In genomic region chr1:182134257-182134656, GRCh38 we compare ENCODE assay signal across 11 cellular contexts.
"Had no signal": no experiment of that assay in that cellular context is flagged by ENCODE, and none has a peak within 500 bp of the region (broad histone marks: within the 10 kb centered on the region; RNA-seq: fewer than 3 reads in every experiment).

No MANE protein-coding gene starts in this region.

- H3K4me2 ChIP-seq: GM23338 had no signal

- H3K36me3 ChIP-seq: HAP-1 had no signal

- FAIRE-seq: H1, H54 had no signal

- DNase-seq: GM23248, GOT3, H7, H9, HCEC 1CT, HFFc6 had no signal

- H3K4me1 ChIP-seq: HAP-1 had no signal

- ATAC-seq: GM23338, HCT116 had no signal

- H3K4me3 ChIP-seq: GM23248, GM23338, HAP-1 had no signal

- H3K9me3 ChIP-seq: HAP-1 had no signal

- H3K9ac ChIP-seq: GM23248 had no signal

- H2AFZ ChIP-seq: GM23248, GM23338 had no signal

- H3K27ac ChIP-seq: GM23248 had no signal
